ENCODE assay signal across 10 cellular contexts in genomic region chr6:145349950-145350510, GRCh38.
DNase-seq lines count a peak whose midpoint lies in the region; ATAC-seq and TF ChIP-seq lines count a peak whose summit lies in the region.
"Had no signal": no experiment of that assay in that cellular context is flagged by ENCODE, and none has a peak within 500 bp of the region (broad histone marks: within the 10 kb centered on the region; RNA-seq: fewer than 3 reads in every experiment).

No MANE protein-coding gene starts in this region.

- no peaks in the 10 kb centered on the region for H3K9me3 Mint-ChIP-seq in nephron progenitor cell
- H3K9me3 Mint-ChIP-seq: brain had no signal

- no peaks in the 10 kb centered on the region for H3K36me3 Mint-ChIP-seq in nephron progenitor cell (ENCODE audit: low read depth)
- H3K36me3 Mint-ChIP-seq: brain had no signal

- peaks cover 27% of the 10 kb centered on the region for H3K4me1 Mint-ChIP-seq in nephron progenitor cell

- ATAC-seq in GM18907 (IDR thresholded peaks at IDR 0.05; ENCODE audit: unreplicated experiment) (peak; percentile 80), GM21717 (IDR thresholded peaks at IDR 0.05; ENCODE audit: unreplicated experiment) (peak; percentile 82), HG03342 (IDR thresholded peaks at IDR 0.05; ENCODE audit: unreplicated experiment) (peak; percentile 75)
- ATAC-seq: left lobe of liver had no signal

- peak overlapping the region; percentile 74 for H3K27ac Mint-ChIP-seq in nephron progenitor cell

- no peak overlapping the region for H3K4me3 Mint-ChIP-seq in nephron progenitor cell
- H3K4me3 Mint-ChIP-seq: brain had no signal

- no peaks in the 10 kb centered on the region for H3K27me3 Mint-ChIP-seq in nephron progenitor cell (ENCODE audit: low read depth, poor library complexity)

- TF ChIP-seq CTCF in nephron progenitor cell (IDR thresholded peaks at IDR 0.05) = no peak

- DNase-seq in nephron progenitor cell (no peak), superior temporal gyrus (ENCODE audit: extremely low spot score) (no peak), GM03348 (ENCODE audit: low spot score) (no peak), HuH-7 (ENCODE audit: low spot score) (no peak)
- no peak for DNase-seq in NK-92 treated with Interleukin-12 subunit alpha and Interleukin-12 subunit beta, amount 100 ng/mL, for 24 hours (lab: John Stamatoyannopoulos, UW)
